Comparison of ENCODE assay signal across 8 cellular contexts in the genomic region with DNA sequence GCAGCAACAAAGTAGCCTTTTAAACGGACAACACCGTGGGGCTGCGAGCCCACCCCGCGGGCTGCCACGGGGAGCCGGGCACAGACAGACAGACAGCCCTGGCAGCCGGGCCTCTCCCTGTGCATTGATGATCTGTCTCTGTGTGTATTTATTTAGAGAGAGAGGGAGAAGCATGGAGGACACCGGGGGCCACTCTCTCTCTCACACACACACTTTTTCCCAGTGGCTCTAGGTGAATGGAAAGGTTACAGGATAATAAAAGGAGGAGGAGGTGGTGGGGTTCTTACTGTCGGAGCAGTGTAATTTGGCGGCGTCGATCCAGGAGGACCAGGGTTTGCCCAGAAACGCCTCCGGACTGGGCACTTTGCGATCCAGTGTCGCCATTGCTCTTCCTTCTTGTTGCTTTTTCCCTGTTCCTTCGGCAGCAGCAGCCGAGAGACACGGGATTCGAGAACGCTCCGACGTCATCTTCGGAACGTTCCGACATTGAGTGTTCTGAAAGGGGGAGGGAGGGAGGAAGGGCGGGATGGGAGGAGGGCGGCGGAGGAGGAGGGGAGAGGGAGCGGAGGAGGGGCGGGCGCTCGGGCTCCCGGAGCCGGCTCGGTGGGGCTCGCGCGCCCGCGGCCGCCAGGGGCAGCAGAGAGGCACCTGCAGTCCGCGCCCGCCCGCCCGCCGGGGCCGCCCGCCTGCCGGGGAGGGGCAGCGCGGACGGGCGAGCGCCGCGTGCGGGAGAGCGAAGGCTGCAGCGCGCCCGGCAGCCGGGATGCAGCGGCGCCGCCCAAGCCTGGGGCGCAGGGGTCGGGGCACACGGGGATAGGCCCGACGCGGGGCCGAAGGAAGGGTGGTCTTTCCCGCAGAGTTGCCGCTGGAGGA. TPM values are rescaled to one million over a fixed set of nuclear protein-coding genes. Genes with fewer than 3 reads are reported as not detected.
DNase-seq lines count a peak whose midpoint lies in the region; ATAC-seq and TF ChIP-seq lines count a peak whose summit lies in the region.

A gene with protein sequence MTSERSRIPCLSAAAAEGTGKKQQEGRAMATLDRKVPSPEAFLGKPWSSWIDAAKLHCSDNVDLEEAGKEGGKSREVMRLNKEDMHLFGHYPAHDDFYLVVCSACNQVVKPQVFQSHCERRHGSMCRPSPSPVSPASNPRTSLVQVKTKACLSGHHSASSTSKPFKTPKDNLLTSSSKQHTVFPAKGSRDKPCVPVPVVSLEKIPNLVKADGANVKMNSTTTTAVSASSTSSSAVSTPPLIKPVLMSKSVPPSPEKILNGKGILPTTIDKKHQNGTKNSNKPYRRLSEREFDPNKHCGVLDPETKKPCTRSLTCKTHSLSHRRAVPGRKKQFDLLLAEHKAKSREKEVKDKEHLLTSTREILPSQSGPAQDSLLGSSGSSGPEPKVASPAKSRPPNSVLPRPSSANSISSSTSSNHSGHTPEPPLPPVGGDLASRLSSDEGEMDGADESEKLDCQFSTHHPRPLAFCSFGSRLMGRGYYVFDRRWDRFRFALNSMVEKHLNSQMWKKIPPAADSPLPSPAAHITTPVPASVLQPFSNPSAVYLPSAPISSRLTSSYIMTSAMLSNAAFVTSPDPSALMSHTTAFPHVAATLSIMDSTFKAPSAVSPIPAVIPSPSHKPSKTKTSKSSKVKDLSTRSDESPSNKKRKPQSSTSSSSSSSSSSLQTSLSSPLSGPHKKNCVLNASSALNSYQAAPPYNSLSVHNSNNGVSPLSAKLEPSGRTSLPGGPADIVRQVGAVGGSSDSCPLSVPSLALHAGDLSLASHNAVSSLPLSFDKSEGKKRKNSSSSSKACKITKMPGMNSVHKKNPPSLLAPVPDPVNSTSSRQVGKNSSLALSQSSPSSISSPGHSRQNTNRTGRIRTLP (minus strand): TSS at position 509 of the 873 bp plus-strand sequence. CDS start 41 bp downstream, at position 468.

- DNase-seq in G401 (ENCODE audit: low spot score) (peak; percentile 99), NCI-H1694 (lab: John Stamatoyannopoulos, UW) (peak; percentile 94), T-helper 1 cell (peak; percentile 85 to 92 (median 88)), amniotic epithelial cell (ENCODE audit: low read depth) (peak; percentile 97), left cardiac atrium (peak; percentile 94), posterior cingulate gyrus (peak; percentile 85 to 99 (median 92)), transverse colon (peak; percentile 96)

- H3K4me1 ChIP-seq in transverse colon, result peaks cover 5 to 31% (median 22%) of the 10 kb centered on the region in 4 donors

- peak in 4 of 5 experiments; percentile 6 to 62 (median 54) for TF ChIP-seq CTCF in transverse colon (IDR thresholded peaks at IDR 0.05)

- 1% methylated on average over 58 of the region's 77 CpGs; no CpG with 5 or more reads in 1 of the 2 donors for WGBS in transverse colon (ENCODE audit: low coverage in 1 of 2), 2 donors

- TF ChIP-seq EP300 in transverse colon (IDR thresholded peaks at IDR 0.05; ENCODE audit: low read depth), result no peak

- H3K27me3 ChIP-seq in transverse colon, result no peaks in the 10 kb centered on the region

- peak within 1 kb of the TSS; percentile 91 to 94 (median 92) for H3K27ac ChIP-seq in transverse colon

- no peaks in the 10 kb centered on the region for H3K9me3 ChIP-seq in transverse colon

- no peaks in the 10 kb centered on the region for H3K36me3 ChIP-seq in transverse colon

- peak within 1 kb of the TSS; percentile 77 to 96 (median 84) for H3K4me3 ChIP-seq in transverse colon

- ATAC-seq in HG02678 (IDR thresholded peaks at IDR 0.05; ENCODE audit: unreplicated experiment) (peak; percentile 96), left cardiac atrium (peak; percentile 96 to 98)

- TF ChIP-seq POLR2A in transverse colon (IDR thresholded peaks at IDR 0.05), result peak; percentile 79

- in situ Hi-C loops in G401 (cut with HindIII; ENCODE audit: low sequenced_read_pairs), result no loop called here
- in situ Hi-C loops in transverse colon (cut with MboI; ENCODE audit: low pct_ligation_motif_present in 1 of 4, low pct_unique_long_range_greater_than_20kb in 1 of 4, low sequenced_read_pairs in 3 of 4), result no loop called here

- intact Hi-C loops in left cardiac atrium (cut with DNase I) (loop anchor here in 1 of 2 donors (10.0 kb wide), 2 partner anchors 138 to 222 kb away; no protein-coding TSS in a partner anchor), posterior cingulate gyrus (cut with DNase I) (loop anchor here (5.0 to 10.0 kb wide), 4 partner anchors 112 to 408 kb away; a partner anchor contains a TSS), transverse colon (cut with DNase I; ENCODE audit: low total_unique reads) (loop anchor here (5.0 to 10.0 kb wide), 3 partner anchors 114 to 222 kb away; no protein-coding TSS in a partner anchor)

RNA-seq across cellular contexts. Expression of the gene that starts here (rescaled TPM):
- total RNA-seq in G401 (2014; rRNA removed; shearing (Covaris generic)), result 0.44 and 4.4 TPM in 2 replicates
- total RNA-seq in left cardiac atrium, result 1 to 10 TPM; 5.7 to 6.0 TPM
- 10 to 100 TPM; 12.3 to 28.8 (median 21.0) TPM for total RNA-seq in transverse colon

Comparison
In these comparisons a context has a peak if more than half of its experiments do, and no peak if none do; other contexts are left out.
1. Peak in every context shown above with its lines: DNase-seq, ATAC-seq, H3K4me3 ChIP-seq and H3K27ac ChIP-seq.